ENCODE assay signal across 1 cellular context in genomic region chr1:207918016-207918415, GRCh38.
TF ChIP-seq lines count a peak whose summit lies in the region.

No MANE protein-coding gene starts in this region.

TF ChIP-seq in GM23338, 12 proteins besides CTCF, POLR2A, EP300 and RAD21 (continued from another document):
- no peak for TF ChIP-seq REST (IDR thresholded peaks at IDR 0.05; ENCODE audit: unreplicated experiment)
- TF ChIP-seq ETS1 (IDR thresholded peaks at IDR 0.05) = no peak
- TF ChIP-seq ZNF462 (CRISPR knock-in tag; IDR thresholded peaks at IDR 0.05) = no peak
- TF ChIP-seq NANOG (IDR thresholded peaks at IDR 0.05; ENCODE audit: borderline replicate concordance) = no peak
- TF ChIP-seq ZNF114 (CRISPR knock-in tag; IDR thresholded peaks at IDR 0.05) = no peak
- no peak for TF ChIP-seq CREB1 (CRISPR knock-in tag; IDR thresholded peaks at IDR 0.05; ENCODE audit: low read depth)
- no peak for TF ChIP-seq JUNB (IDR thresholded peaks at IDR 0.05; ENCODE audit: unreplicated experiment)
- TF ChIP-seq ZNF331 (CRISPR knock-in tag; IDR thresholded peaks at IDR 0.05; ENCODE audit: low read depth) = no peak
